ENCODE assay signal across 9 cellular contexts in the genomic region with DNA sequence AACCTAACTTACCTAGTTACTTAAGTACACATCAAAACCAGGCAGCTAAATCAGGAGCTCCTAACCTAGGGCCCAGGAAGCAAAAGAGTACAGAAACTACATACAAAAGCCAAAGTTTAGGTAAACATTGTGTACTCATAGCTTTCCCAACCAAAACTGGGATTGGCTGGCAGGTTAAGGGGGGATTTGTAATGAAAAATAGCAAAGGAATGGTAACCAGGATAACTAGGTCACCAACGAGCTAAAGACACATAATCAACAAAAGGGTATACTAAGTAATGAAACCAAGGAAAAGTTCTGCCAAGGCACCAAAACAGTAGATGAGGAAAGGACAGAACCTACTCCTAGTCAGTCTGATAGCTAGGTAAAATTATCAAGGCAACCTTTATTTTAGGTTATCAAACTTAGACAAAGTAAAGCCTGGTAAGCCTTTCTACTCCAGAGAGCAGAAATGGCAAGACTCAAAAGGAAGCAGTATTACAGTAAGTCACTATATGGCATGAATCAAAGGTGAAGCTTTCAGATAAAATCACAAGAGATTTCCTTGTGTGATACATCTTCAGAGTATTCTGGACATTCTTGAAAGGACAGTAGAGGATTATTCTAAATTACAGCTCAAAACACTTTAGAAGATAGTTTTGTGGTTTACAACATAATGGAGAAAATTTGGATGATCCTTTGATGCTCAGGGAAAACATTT. TPM values are rescaled to one million over a fixed set of nuclear protein-coding genes. Genes with fewer than 3 reads are reported as not detected.
DNase-seq lines count a peak whose midpoint lies in the region; ATAC-seq and TF ChIP-seq lines count a peak whose summit lies in the region.
"Had no signal": no experiment of that assay in that cellular context is flagged by ENCODE, and none has a peak within 500 bp of the region (broad histone marks: within the 10 kb centered on the region; RNA-seq: fewer than 3 reads in every experiment).

No MANE protein-coding gene starts in this region.

- peaks cover 36% of the 10 kb centered on the region for H3K36me3 ChIP-seq in CD4-positive, alpha-beta memory T cell (ENCODE audit: insufficient read depth, low read length)
- peaks cover 77% of the 10 kb centered on the region for H3K36me3 ChIP-seq in OCI-LY3 (replicated peaks; ENCODE audit: low read depth, low read length)

- peak overlapping the region; percentile 42 to 100 (median 83) for H3K4me3 Mint-ChIP-seq in CD4-positive, alpha-beta memory T cell
- H3K4me3 Mint-ChIP-seq in effector memory CD8-positive, alpha-beta T cell, result peak overlapping the region; percentile 97 to 100
- H3K4me3 Mint-ChIP-seq in natural killer cell treated with Interleukin-12 subunit alpha and Interleukin-12 subunit beta and Interleukin-15 and Interleukin-18, amount 100 ng/mL, for 72 hours, result peak overlapping the region; percentile 98

- TF ChIP-seq CTCF in OCI-LY3 (IDR thresholded peaks at IDR 0.05; ENCODE audit: low read depth, low read length), result no peak

- peaks cover 100% of the 10 kb centered on the region for H3K79me2 ChIP-seq in OCI-LY3 (ENCODE audit: low read length)

- no peak overlapping the region for H2AFZ ChIP-seq in OCI-LY3 (ENCODE audit: low read depth, low read length)

- POLR2A ChIA-PET in CD4-positive, alpha-beta memory T cell (lab: Charles Lee; ENCODE audit: partially characterized antibody), result interaction anchor here (1.8 to 6.6 kb wide), 4 partner anchors 9 to 16 kb away, joined by 3 to 95 read pairs (median 26); partner anchors contain the start of gene TRA2B

- H3K27ac ChIP-seq in CD4-positive, alpha-beta memory T cell (ENCODE audit: low read depth, low read length), result peak overlapping the region; percentile 27
- H3K27ac ChIP-seq in OCI-LY3 (ENCODE audit: low read length), result peak overlapping the region; percentile 58

- no peaks in the 10 kb centered on the region for H3K27me3 Mint-ChIP-seq in CD4-positive, alpha-beta memory T cell
- no peaks in the 10 kb centered on the region for H3K27me3 Mint-ChIP-seq in effector memory CD8-positive, alpha-beta T cell
- H3K27me3 Mint-ChIP-seq in natural killer cell treated with Interleukin-12 subunit alpha and Interleukin-12 subunit beta and Interleukin-15 and Interleukin-18, amount 100 ng/mL, for 72 hours, result no peaks in the 10 kb centered on the region

- no peak for ATAC-seq in effector memory CD8-positive, alpha-beta T cell (replicated peaks)
- ATAC-seq in natural killer cell treated with Interleukin-12 subunit alpha and Interleukin-12 subunit beta and Interleukin-15 and Interleukin-18, amount 100 ng/mL, for 72 hours, result no peak
- no peak for ATAC-seq in GM19035 (IDR thresholded peaks at IDR 0.05; ENCODE audit: unreplicated experiment)
- ATAC-seq in HG03432 (IDR thresholded peaks at IDR 0.05; ENCODE audit: unreplicated experiment), result no peak

- H3K27ac Mint-ChIP-seq in CD4-positive, alpha-beta memory T cell, result peak overlapping the region; percentile 19 to 100 (median 67)
- H3K27ac Mint-ChIP-seq in effector memory CD8-positive, alpha-beta T cell, result peak overlapping the region; percentile 53 to 72
- peak overlapping the region; percentile 66 to 100 for H3K27ac Mint-ChIP-seq in natural killer cell treated with Interleukin-12 subunit alpha and Interleukin-12 subunit beta and Interleukin-15 and Interleukin-18, amount 100 ng/mL, for 72 hours

- peaks cover 84% of the 10 kb centered on the region for H3K4me1 ChIP-seq in CD4-positive, alpha-beta memory T cell (ENCODE audit: insufficient read depth, low read length)
- peaks cover 60% of the 10 kb centered on the region for H3K4me1 ChIP-seq in OCI-LY3 (ENCODE audit: low read length)

- peak overlapping the region; percentile 92 for H3K4me2 ChIP-seq in OCI-LY3 (ENCODE audit: low read length)

- no peak overlapping the region for H3K9ac ChIP-seq in OCI-LY3 (ENCODE audit: low read length)

- CTCF ChIA-PET in CD4-positive, alpha-beta memory T cell (lab: Charles Lee; ENCODE audit: partially characterized antibody), result interaction anchor here (0.8 to 12.4 kb wide), 3 partner anchors 10 to 690 kb away, joined by 3 to 143 read pairs (median 5); partner anchors contain the start of gene TRA2B

- peaks cover 100% of the 10 kb centered on the region for H4K20me1 ChIP-seq in OCI-LY3 (ENCODE audit: insufficient read depth, low read length)

- H3K27me3 ChIP-seq in CD4-positive, alpha-beta memory T cell (ENCODE audit: insufficient read depth, low read length), result no peaks in the 10 kb centered on the region
- no peaks in the 10 kb centered on the region for H3K27me3 ChIP-seq in OCI-LY3 (ENCODE audit: low read depth, low read length)

- peaks cover 0 to 3% (median 0%) of the 10 kb centered on the region in 8 donors for H3K9me3 Mint-ChIP-seq in CD4-positive, alpha-beta memory T cell
- H3K9me3 Mint-ChIP-seq in effector memory CD8-positive, alpha-beta T cell, result no peaks in the 10 kb centered on the region
- no peaks in the 10 kb centered on the region for H3K9me3 Mint-ChIP-seq in natural killer cell treated with Interleukin-12 subunit alpha and Interleukin-12 subunit beta and Interleukin-15 and Interleukin-18, amount 100 ng/mL, for 72 hours

- H3K9me3 ChIP-seq in CD4-positive, alpha-beta memory T cell (ENCODE audit: control insufficient read depth in 1 of 2, low read length in 2 of 2), result no peaks in the 10 kb centered on the region
- H3K9me3 ChIP-seq in OCI-LY3 (ENCODE audit: insufficient read depth, low read length), result no peaks in the 10 kb centered on the region

- intact Hi-C loops in CD4-positive, alpha-beta memory T cell (cut with micrococcal nuclease), result no loop called here

- peak in 1 of 5 donors; percentile 0 for DNase-seq in CD4-positive, alpha-beta memory T cell
- DNase-seq in effector memory CD8-positive, alpha-beta T cell, result no peak
- DNase-seq in natural killer cell treated with Interleukin-12 subunit alpha and Interleukin-12 subunit beta and Interleukin-15 and Interleukin-18, amount 100 ng/mL, for 72 hours (ENCODE audit: low spot score), result no peak
- DNase-seq in NCI-H345 (lab: John Stamatoyannopoulos, UW) (no peak), medulla oblongata (ENCODE audit: extremely low spot score) (no peak)
- DNase-seq: NCI-H2029 had no signal

- no peak overlapping the region for H3K4me3 ChIP-seq in CD4-positive, alpha-beta memory T cell (ENCODE audit: low read length in 2 of 2)
- no peak overlapping the region for H3K4me3 ChIP-seq in OCI-LY3 (ENCODE audit: low read length)

- H3K4me1 Mint-ChIP-seq in CD4-positive, alpha-beta memory T cell, result peaks cover 70 to 97% (median 84%) of the 10 kb centered on the region in 4 donors
- H3K4me1 Mint-ChIP-seq in effector memory CD8-positive, alpha-beta T cell (ENCODE audit: low read depth in 2 of 2), result peaks cover 71 to 90% of the 10 kb centered on the region in 2 donors
- peaks cover 88 to 96% of the 10 kb centered on the region in 2 donors for H3K4me1 Mint-ChIP-seq in natural killer cell treated with Interleukin-12 subunit alpha and Interleukin-12 subunit beta and Interleukin-15 and Interleukin-18, amount 100 ng/mL, for 72 hours (ENCODE audit: low read depth in 2 of 2)

- H3K36me3 Mint-ChIP-seq in CD4-positive, alpha-beta memory T cell, result peaks cover 51 to 96% of the 10 kb centered on the region in 2 donors
- H3K36me3 Mint-ChIP-seq in effector memory CD8-positive, alpha-beta T cell (ENCODE audit: insufficient read depth), result peaks cover 93% of the 10 kb centered on the region
- H3K36me3 Mint-ChIP-seq in natural killer cell treated with Interleukin-12 subunit alpha and Interleukin-12 subunit beta and Interleukin-15 and Interleukin-18, amount 100 ng/mL, for 72 hours, result peaks cover 84% of the 10 kb centered on the region

RNA-seq across cellular contexts. Expression of gene TRA2B, which starts 10.2 kb away (rescaled TPM):
- total RNA-seq in CD4-positive, alpha-beta memory T cell, result 100 to 1,000 TPM; 179 to 181 TPM
- 100 to 1,000 TPM; 121 to 178 TPM for polyA plus RNA-seq in CD4-positive, alpha-beta memory T cell
- 100 to 1,000 TPM; 266 to 286 TPM for total RNA-seq in natural killer cell treated with Interleukin-12 subunit alpha and Interleukin-12 subunit beta and Interleukin-15 and Interleukin-18, amount 100 ng/mL, for 72 hours
